ENCODE assay signal across 26 cellular contexts in the genomic region with DNA sequence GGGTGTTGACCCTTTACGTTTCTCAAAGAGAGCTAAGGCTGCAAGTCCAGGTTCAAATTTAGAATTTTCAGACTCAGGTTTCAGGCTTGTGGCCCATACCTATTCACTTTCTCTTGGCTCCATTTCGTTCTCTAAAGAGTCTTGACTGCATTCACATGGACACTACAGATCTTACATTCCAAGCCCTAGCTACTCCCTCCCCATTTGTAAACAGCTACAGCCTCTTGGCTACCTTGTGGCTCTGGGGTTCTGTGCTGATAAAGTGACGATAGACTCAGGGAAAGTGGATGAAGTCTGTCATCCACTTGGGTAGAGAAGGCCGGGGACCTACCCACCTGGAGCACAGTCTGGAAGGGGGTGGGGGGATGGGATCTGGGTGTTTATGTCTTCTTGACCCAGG.
"Had no signal": no experiment of that assay in that cellular context is flagged by ENCODE, and none has a peak within 500 bp of the region (broad histone marks: within the 10 kb centered on the region; RNA-seq: fewer than 3 reads in every experiment).

No MANE protein-coding gene starts in this region.

- H3K4me2 ChIP-seq: hepatocyte had no signal

- H3K4me1 Mint-ChIP-seq: mesothelial cell of epicardium; naive thymus-derived CD4-positive, alpha-beta T cell; nephron; stimulated activated memory B cell treated with anti-CD40 and anti-IgM and Interleukin-4, amounts not matched to agents 10 μg/mL and 1 μg/mL and 100 μg/mL, for 72 hours had no signal

- ATAC-seq: esophagus mucosa; gastrocnemius medialis; left lobe of liver; mucosa of descending colon; naive thymus-derived CD4-positive, alpha-beta T cell; psoas muscle; right cardiac atrium; stimulated activated memory B cell treated with anti-CD40 and anti-IgM and Interleukin-4, amounts not matched to agents 10 μg/mL and 1 μg/mL and 100 μg/mL, for 72 hours; stimulated activated naive CD8-positive, alpha-beta T cell treated with anti-CD3 and anti-CD28 coated beads, Interleukin-15, Interleukin-2, amounts not matched to agents 100 U/mL and 50 U/mL, for 24 hours had no signal

- H3K27ac ChIP-seq: epithelial cell of prostate, gastrocnemius medialis, hepatocyte, psoas muscle, sigmoid colon, thoracic aorta, tibial nerve, upper lobe of left lung, vagina had no signal

- H3K27me3 Mint-ChIP-seq: naive thymus-derived CD4-positive, alpha-beta T cell; stimulated activated memory B cell treated with anti-CD40 and anti-IgM and Interleukin-4, amounts not matched to agents 10 μg/mL and 1 μg/mL and 100 μg/mL, for 72 hours had no signal

- H3K9me3 Mint-ChIP-seq: mesothelial cell of epicardium; nephron; stimulated activated memory B cell treated with anti-CD40 and anti-IgM and Interleukin-4, amounts not matched to agents 10 μg/mL and 1 μg/mL and 100 μg/mL, for 72 hours had no signal

- DNase-seq: cortex of kidney; effector CD4-positive, alpha-beta T cell; foreskin fibroblast; gastrocnemius medialis; head of caudate nucleus; kidney; mesenchymal stem cell; naive thymus-derived CD4-positive, alpha-beta T cell; nucleus accumbens; psoas muscle; sigmoid colon; stimulated activated CD4-positive, alpha-beta T cell treated with anti-CD3 and anti-CD28 coated beads, Interleukin-4, amount 100 ng/mL, for 4 hours; stimulated activated naive CD8-positive, alpha-beta T cell treated with anti-CD3 and anti-CD28 coated beads, Interleukin-15, Interleukin-2, amounts not matched to agents 100 U/mL and 50 U/mL, for 24 hours; upper lobe of left lung had no signal

- H2AFZ ChIP-seq: hepatocyte had no signal

- H3K27me3 ChIP-seq: gastrocnemius medialis, hepatocyte, sigmoid colon, tibial nerve, upper lobe of left lung, vagina had no signal

- H3K27ac Mint-ChIP-seq: mesothelial cell of epicardium; naive thymus-derived CD4-positive, alpha-beta T cell; nephron; stimulated activated memory B cell treated with anti-CD40 and anti-IgM and Interleukin-4, amounts not matched to agents 10 μg/mL and 1 μg/mL and 100 μg/mL, for 72 hours had no signal

- H3K4me3 Mint-ChIP-seq: mesothelial cell of epicardium; naive thymus-derived CD4-positive, alpha-beta T cell; nephron; stimulated activated memory B cell treated with anti-CD40 and anti-IgM and Interleukin-4, amounts not matched to agents 10 μg/mL and 1 μg/mL and 100 μg/mL, for 72 hours had no signal

- H3K4me3 ChIP-seq: gastrocnemius medialis, hepatocyte, mucosa of descending colon, psoas muscle, sigmoid colon, thoracic aorta, tibial nerve, upper lobe of left lung, vagina had no signal

- H3K36me3 ChIP-seq: gastrocnemius medialis, sigmoid colon, thoracic aorta, tibial nerve, upper lobe of left lung, vagina had no signal

- H3K36me3 Mint-ChIP-seq: mesothelial cell of epicardium; naive thymus-derived CD4-positive, alpha-beta T cell; stimulated activated memory B cell treated with anti-CD40 and anti-IgM and Interleukin-4, amounts not matched to agents 10 μg/mL and 1 μg/mL and 100 μg/mL, for 72 hours had no signal

- H3K79me2 ChIP-seq: hepatocyte had no signal

- H3K9me3 ChIP-seq: gastrocnemius medialis, mucosa of descending colon, psoas muscle, sigmoid colon, thoracic aorta, tibial nerve, upper lobe of left lung, vagina had no signal

- H3K4me1 ChIP-seq: gastrocnemius medialis, psoas muscle, sigmoid colon, tibial nerve, upper lobe of left lung, vagina had no signal
